Comparison of ENCODE assay signal across 8 cellular contexts in genomic region chr13:51583875-51584730, GRCh38. TPM values are rescaled to one million over a fixed set of nuclear protein-coding genes. Genes with fewer than 3 reads are reported as not detected.
DNase-seq lines count a peak whose midpoint lies in the region; ATAC-seq, FAIRE-seq and TF ChIP-seq lines count a peak whose summit lies in the region.

A gene with protein sequence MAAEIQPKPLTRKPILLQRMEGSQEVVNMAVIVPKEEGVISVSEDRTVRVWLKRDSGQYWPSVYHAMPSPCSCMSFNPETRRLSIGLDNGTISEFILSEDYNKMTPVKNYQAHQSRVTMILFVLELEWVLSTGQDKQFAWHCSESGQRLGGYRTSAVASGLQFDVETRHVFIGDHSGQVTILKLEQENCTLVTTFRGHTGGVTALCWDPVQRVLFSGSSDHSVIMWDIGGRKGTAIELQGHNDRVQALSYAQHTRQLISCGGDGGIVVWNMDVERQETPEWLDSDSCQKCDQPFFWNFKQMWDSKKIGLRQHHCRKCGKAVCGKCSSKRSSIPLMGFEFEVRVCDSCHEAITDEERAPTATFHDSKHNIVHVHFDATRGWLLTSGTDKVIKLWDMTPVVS (plus strand): TSS chr13:51584462. CDS start chr13:51584688, 226 bp downstream.

- H3K27me3 ChIP-seq in BE2C = no peaks in the 10 kb centered on the region

- TF ChIP-seq CTCF in BE2C (IDR thresholded peaks at IDR 0.05; ENCODE audit: low read depth, low read length) = no peak

- no peaks in the 10 kb centered on the region for H3K36me3 ChIP-seq in BE2C

- peak within 1 kb of the TSS; percentile 96 for H3K4me3 ChIP-seq in BE2C (ENCODE audit: low read depth, low read length)

- peak; percentile 100 for DNase-seq in BE2C
- peak; percentile 69 for DNase-seq in GM19239 (ENCODE audit: insufficient read length, low spot score)
- peak; percentile 95 for DNase-seq in NCI-H524 treated with DMSO at 0.1 percent for 48 hours (lab: John Stamatoyannopoulos, UW)
- DNase-seq in activated CD4-positive, alpha-beta T cell treated with anti-CD3 and anti-CD28 coated beads for 4 hours = peak; percentile 99
- DNase-seq in kidney tubule cell (ENCODE audit: low spot score) = peak; percentile 100
- DNase-seq in stimulated activated CD4-positive, alpha-beta T cell treated with anti-CD3 and anti-CD28 coated beads, Interleukin-1b, Interleukin-23, amount 100 ng/mL, for 24 hours (ENCODE audit: low read depth in 4 of 4, low spot score in 1 of 4) = peak; percentile 97 to 99 (median 98)

- H3K9me3 ChIP-seq in BE2C = no peaks in the 10 kb centered on the region

- FAIRE-seq in GM19239 (lab: Jason Lieb, UNC) = peak; percentile 99
- peak; percentile 71 for FAIRE-seq in colon (lab: Jason Lieb, UNC)

- peak; percentile 70 for ATAC-seq in HG03457 (IDR thresholded peaks at IDR 0.05; ENCODE audit: unreplicated experiment)

- H3K4me1 ChIP-seq in BE2C = no peaks in the 10 kb centered on the region; the same call in 1 of the 2 replicates

RNA-seq across cellular contexts. Expression of the gene that starts here (rescaled TPM):
- 7.4 TPM for polyA plus RNA-seq in BE2C (2012; ENCODE audit: insufficient read depth, insufficient read length, low read depth)

Comparison
In these comparisons a context has a peak if more than half of its experiments do, and no peak if none do; other contexts are left out.
1. Peak in every context shown above with its lines: DNase-seq, ATAC-seq and H3K4me3 ChIP-seq.